ENCODE assay signal across 20 cellular contexts in genomic region chr5:68011801-68012200, GRCh38.
"Had no signal": no experiment of that assay in that cellular context is flagged by ENCODE, and none has a peak within 500 bp of the region (broad histone marks: within the 10 kb centered on the region; RNA-seq: fewer than 3 reads in every experiment).

No MANE protein-coding gene starts in this region.

- H3K4me3 Mint-ChIP-seq: effector memory CD8-positive, alpha-beta T cell; naive B cell; neural crest cell; stimulated activated naive CD8-positive, alpha-beta T cell treated with anti-CD3 and anti-CD28 coated beads, Interleukin-15, Interleukin-2, amounts not matched to agents 100 ng/mL and 50 ng/mL, for 24 hours had no signal

- H3K36me3 Mint-ChIP-seq: activated naive CD4-positive, alpha-beta T cell treated with anti-CD3 and anti-CD28 coated beads, Interleukin-2, amount 50 U/mL, for 72 hours; naive B cell had no signal

- ATAC-seq: activated naive CD4-positive, alpha-beta T cell treated with anti-CD3 and anti-CD28 coated beads, Interleukin-2, amount 50 U/mL, for 72 hours; effector memory CD8-positive, alpha-beta T cell; left lung; right cardiac atrium had no signal

- H3K27me3 ChIP-seq: adrenal gland, esophagus squamous epithelium, left lung, transverse colon, vagina had no signal

- H3K4me3 ChIP-seq: adrenal gland, esophagus squamous epithelium, left lung, prostate gland, skin epidermis, transverse colon, vagina had no signal

- H3K36me3 ChIP-seq: adrenal gland, esophagus squamous epithelium, left lung, prostate gland, transverse colon, vagina had no signal

- H3K4me1 ChIP-seq: adrenal gland, esophagus squamous epithelium, prostate gland, vagina had no signal

- H3K9me3 ChIP-seq: adrenal gland, esophagus squamous epithelium, left lung, prostate gland, transverse colon, vagina had no signal

- H3K27ac ChIP-seq: adrenal gland, esophagus squamous epithelium, left lung, prostate gland, skin epidermis, vagina had no signal

- DNase-seq: activated CD4-positive, alpha-beta T cell treated with anti-CD3 and anti-CD28 coated beads, Interleukin-2, amount 50 U/mL, for 4 hours; activated gamma-delta T cell; adrenal gland; effector memory CD8-positive, alpha-beta T cell; esophagus squamous epithelium; glutamatergic neuron; hippocampal formation; islet precursor cell; left lung; naive B cell; right cardiac atrium; stimulated activated CD4-positive, alpha-beta T cell treated with anti-CD3 and anti-CD28 coated beads, Interleukin-2, amount 100 ng/mL, for 48 hours; T-helper 2 cell; transverse colon had no signal

- H3K9me3 Mint-ChIP-seq: activated naive CD4-positive, alpha-beta T cell treated with anti-CD3 and anti-CD28 coated beads, Interleukin-2, amount 50 U/mL, for 72 hours; effector memory CD8-positive, alpha-beta T cell; stimulated activated naive CD8-positive, alpha-beta T cell treated with anti-CD3 and anti-CD28 coated beads, Interleukin-15, Interleukin-2, amounts not matched to agents 100 ng/mL and 50 ng/mL, for 24 hours had no signal

- H3K27ac Mint-ChIP-seq: activated naive CD4-positive, alpha-beta T cell treated with anti-CD3 and anti-CD28 coated beads, Interleukin-2, amount 50 U/mL, for 72 hours; effector memory CD8-positive, alpha-beta T cell; naive B cell; stimulated activated naive CD8-positive, alpha-beta T cell treated with anti-CD3 and anti-CD28 coated beads, Interleukin-15, Interleukin-2, amounts not matched to agents 100 ng/mL and 50 ng/mL, for 24 hours had no signal
